14 cellular contexts compared by ENCODE assay signal in the genomic region with DNA sequence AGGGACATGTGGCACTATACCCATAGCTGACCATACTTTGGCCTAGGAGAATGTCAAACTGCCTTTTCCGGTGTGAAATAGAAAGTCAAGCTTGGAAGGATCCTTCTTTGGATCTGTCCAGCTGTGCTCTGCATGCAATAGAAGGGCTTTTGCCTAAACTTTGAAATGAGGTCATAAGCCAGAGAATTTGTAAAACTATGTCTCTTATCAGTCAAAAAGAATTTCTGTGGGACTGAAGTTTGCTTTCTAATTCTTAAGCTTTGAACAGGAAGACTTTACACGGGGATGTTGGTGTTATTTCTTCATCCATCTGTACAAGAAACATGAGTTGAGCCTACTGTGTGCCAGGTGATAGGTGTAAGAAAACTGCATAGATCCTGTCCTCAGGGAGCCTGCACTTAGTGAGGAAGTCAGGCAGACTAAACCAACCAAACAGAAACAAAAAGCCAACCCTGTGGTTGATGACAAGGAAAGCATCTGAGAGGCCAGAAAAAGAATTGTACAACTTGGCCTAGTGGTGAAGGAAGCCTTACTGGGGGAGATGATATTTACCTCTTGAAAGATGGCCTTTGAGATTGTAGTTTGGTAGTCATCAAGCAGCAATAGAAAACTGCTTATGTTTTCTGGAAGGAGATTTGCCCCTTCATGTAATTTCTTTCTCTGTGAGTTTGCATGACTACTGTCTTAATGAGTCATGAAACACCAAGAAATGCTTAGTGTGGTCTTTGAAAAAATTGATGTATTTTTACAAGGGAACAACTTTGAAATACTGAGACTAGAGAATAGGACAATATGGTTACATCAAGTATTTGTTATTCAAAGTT. TPM values are rescaled to one million over a fixed set of nuclear protein-coding genes. Genes with fewer than 3 reads are reported as not detected.
DNase-seq lines count a peak whose midpoint lies in the region; ATAC-seq and TF ChIP-seq lines count a peak whose summit lies in the region.
"Had no signal": no experiment of that assay in that cellular context is flagged by ENCODE, and none has a peak within 500 bp of the region (broad histone marks: within the 10 kb centered on the region; RNA-seq: fewer than 3 reads in every experiment).

No MANE protein-coding gene starts in this region.

- H3K4me1 Mint-ChIP-seq in osteocyte (ENCODE audit: unreplicated experiment) = peaks cover 80% of the 10 kb centered on the region

- no peaks in the 10 kb centered on the region for H3K27me3 Mint-ChIP-seq in osteocyte (ENCODE audit: unreplicated experiment)
- H3K27me3 Mint-ChIP-seq: CD4-positive, alpha-beta T cell had no signal

- H3K9me3 Mint-ChIP-seq in osteocyte (ENCODE audit: unreplicated experiment) = no peaks in the 10 kb centered on the region
- H3K9me3 Mint-ChIP-seq: activated CD4-positive, alpha-beta memory T cell treated with anti-CD3 and anti-CD28 coated beads for 36 hours; CD4-positive, alpha-beta T cell had no signal

- DNase-seq in COLO829 (ENCODE audit: low spot score) = peak; percentile 72
- DNase-seq in NCI-H226 = peak; percentile 57
- peak; percentile 83 for DNase-seq in fibroblast of pulmonary artery (ENCODE audit: low read depth)
- no peak for DNase-seq in osteocyte (ENCODE audit: extremely low spot score, unreplicated experiment)
- no peak for DNase-seq in DMS114 treated with DMSO at 0.1 percent for 48 hours (lab: John Stamatoyannopoulos, UW; ENCODE audit: unreplicated experiment)
- no peak for DNase-seq in midbrain (lab: John Stamatoyannopoulos, UW)
- DNase-seq: activated CD4-positive, alpha-beta memory T cell treated with anti-CD3 and anti-CD28 coated beads for 36 hours; amygdala; CD4-positive, alpha-beta T cell; Karpas-422; stimulated activated CD4-positive, alpha-beta T cell treated with anti-CD3 and anti-CD28 coated beads, Interleukin-12 subunit alpha, Interleukin-12 subunit beta, amount 100 ng/mL, for 4 hours had no signal

- peaks cover 29% of the 10 kb centered on the region for H3K36me3 Mint-ChIP-seq in osteocyte (ENCODE audit: unreplicated experiment)

- H3K4me3 Mint-ChIP-seq in osteocyte (ENCODE audit: unreplicated experiment) = no peak overlapping the region
- H3K4me3 Mint-ChIP-seq: activated CD4-positive, alpha-beta memory T cell treated with anti-CD3 and anti-CD28 coated beads for 36 hours; CD4-positive, alpha-beta T cell had no signal

- ATAC-seq in HG02884 (IDR thresholded peaks at IDR 0.05; ENCODE audit: unreplicated experiment) (no peak), GM18517 (IDR thresholded peaks at IDR 0.05; ENCODE audit: unreplicated experiment) (no peak)

- no peak overlapping the region for H3K4me3 ChIP-seq in fibroblast of pulmonary artery (replicated peaks; ENCODE audit: low read depth, low read length)
- H3K4me3 ChIP-seq: SK-N-MC had no signal

- peak overlapping the region; percentile 58 for H3K27ac Mint-ChIP-seq in osteocyte (ENCODE audit: unreplicated experiment)
- H3K27ac Mint-ChIP-seq: activated CD4-positive, alpha-beta memory T cell treated with anti-CD3 and anti-CD28 coated beads for 36 hours; CD4-positive, alpha-beta T cell had no signal

- TF ChIP-seq CTCF in fibroblast of pulmonary artery (IDR thresholded peaks at IDR 0.05; ENCODE audit: low read length, missing control alignments) = no peak
- no peak for TF ChIP-seq CTCF in osteocyte (IDR thresholded peaks at IDR 0.05)

RNA-seq across cellular contexts. Expression of a gene that starts 24.8 kb away (rescaled TPM):
- 175 and 184 TPM in 2 replicates for total RNA-seq in osteocyte
- total RNA-seq: activated CD4-positive, alpha-beta memory T cell treated with anti-CD3 and anti-CD28 coated beads for 36 hours had no signal

Comparison
In these comparisons a context has a peak if more than half of its experiments do, and no peak if none do; other contexts are left out.
1. DNase-seq: peak in COLO829 (single experiment), NCI-H226 (single experiment) and fibroblast of pulmonary artery (single experiment); none in osteocyte (single experiment), DMS114 treated with DMSO at 0.1 percent for 48 hours (single experiment) and midbrain (single experiment).